ENCODE assay signal across 14 cellular contexts in genomic region chrX:108285918-108286317, GRCh38.
DNase-seq lines count a peak whose midpoint lies in the region; ATAC-seq and TF ChIP-seq lines count a peak whose summit lies in the region.
"Had no signal": no experiment of that assay in that cellular context is flagged by ENCODE, and none has a peak within 500 bp of the region (broad histone marks: within the 10 kb centered on the region; RNA-seq: fewer than 3 reads in every experiment).

No MANE protein-coding gene starts in this region.

- no peak overlapping the region for H3K14ac ChIP-seq in IMR-90 (replicated peaks; ENCODE audit: low read depth, low read length)

- TF ChIP-seq POLR2A in IMR-90 (IDR thresholded peaks at IDR 0.05; ENCODE audit: low read depth, low read length) (no peak), gastroesophageal sphincter (IDR thresholded peaks at IDR 0.05) (no peak)

- dilution Hi-C loops in IMR-90 (cut with HindIII; ENCODE audit: low sequenced_read_pairs, unreplicated experiment), result no loop called here

- H4K5ac ChIP-seq in IMR-90 (ENCODE audit: low read depth, low read length), result no peak overlapping the region; the same call in 1 of the 2 replicates

- H3K56ac ChIP-seq in IMR-90 (ENCODE audit: extremely low read depth, insufficient read depth, low read length), result no peak overlapping the region

- no peak overlapping the region for H2AK9ac ChIP-seq in IMR-90 (replicated peaks; ENCODE audit: low read depth, low read length, poor library complexity)

- no peak overlapping the region for H3K23ac ChIP-seq in IMR-90 (ENCODE audit: low read depth, low read length)

- peak overlapping the region; percentile 37 to 52 for H3K27ac ChIP-seq in right atrium auricular region
- no peak overlapping the region for H3K27ac ChIP-seq in heart right ventricle
- peak overlapping the region; percentile 75; the same call in 1 of the 2 replicates for H3K27ac ChIP-seq in IMR-90 (ENCODE audit: insufficient read depth, low read length)
- H3K27ac ChIP-seq in gastroesophageal sphincter, result peak overlapping the region; percentile 66 to 79 (median 73)
- H3K27ac ChIP-seq: C4-2B, GM23248, HL-60 had no signal

- H3K4me2 ChIP-seq in IMR-90 (ENCODE audit: low read depth, low read length), result no peak overlapping the region

- H2BK15ac ChIP-seq in IMR-90 (ENCODE audit: low read depth, low read length), result no peak overlapping the region

- intact Hi-C loops in heart right ventricle (cut with DNase I), result no loop called here
- intact Hi-C loops in IMR-90 (cut with micrococcal nuclease), result no loop called here

- in situ Hi-C loops in IMR-90 (cut with MboI; ENCODE audit: low sequenced_read_pairs) (no loop called here), ACHN (cut with HindIII; ENCODE audit: low pct_ligation_motif_present, low pct_unique_long_range_greater_than_20kb, low sequenced_read_pairs) (no loop called here)

- ATAC-seq in heart right ventricle (no peak), IMR-90 (ENCODE audit: low read depth) (peak; percentile 69), gastroesophageal sphincter (peak; percentile 70)
- ATAC-seq: HCT116 had no signal

- H2AK5ac ChIP-seq in IMR-90 (ENCODE audit: low read depth, low read length), result no peak overlapping the region

- no peak for TF ChIP-seq RAD21 in IMR-90 (IDR thresholded peaks at IDR 0.05; ENCODE audit: low read length)

- no peak overlapping the region for H4K91ac ChIP-seq in IMR-90 (ENCODE audit: insufficient read depth, low read depth, low read length)

- no peak overlapping the region for H2AFZ ChIP-seq in IMR-90 (replicated peaks; ENCODE audit: low read length, poor library complexity)
- H2AFZ ChIP-seq: GM23248 had no signal

- H3K9me3 ChIP-seq in right atrium auricular region (no peaks in the 10 kb centered on the region), heart right ventricle (no peaks in the 10 kb centered on the region), IMR-90 (ENCODE audit: control insufficient read depth, insufficient read depth, low read length) (no peaks in the 10 kb centered on the region), gastroesophageal sphincter (no peaks in the 10 kb centered on the region), MG63 (no peaks in the 10 kb centered on the region)
- H3K9me3 ChIP-seq: BE2C had no signal

- no TSS peak for BruUV-seq in IMR-90 (replicated peaks; lab: Mats Ljungman, UMichigan)

- TF ChIP-seq CTCF in right atrium auricular region (IDR thresholded peaks at IDR 0.05), result no peak
- no peak for TF ChIP-seq CTCF in heart right ventricle (IDR thresholded peaks at IDR 0.05)
- no peak for TF ChIP-seq CTCF in IMR-90 (conservative IDR thresholded peaks at IDR 0.05; ENCODE audit: low read depth, low read length)
- TF ChIP-seq CTCF in gastroesophageal sphincter (IDR thresholded peaks at IDR 0.05), result no peak

- H3K27me3 ChIP-seq in right atrium auricular region, result no peaks in the 10 kb centered on the region
- peaks cover 0 to 31% (median 0%) of the 10 kb centered on the region in 7 donors for H3K27me3 ChIP-seq in heart right ventricle
- peaks cover 14% of the 10 kb centered on the region for H3K27me3 ChIP-seq in IMR-90 (ENCODE audit: control insufficient read depth, insufficient read depth, low read length)
- H3K27me3 ChIP-seq in gastroesophageal sphincter, result no peaks in the 10 kb centered on the region
- no peaks in the 10 kb centered on the region; the same call in none of the 2 replicates for H3K27me3 ChIP-seq in MG63
- H3K27me3 ChIP-seq: BE2C had no signal

- no peak for TF ChIP-seq EP300 in gastroesophageal sphincter (IDR thresholded peaks at IDR 0.05)

- H3K9ac ChIP-seq in IMR-90 (ENCODE audit: low read depth, low read length), result no peak overlapping the region
- H3K9ac ChIP-seq: GM23248 had no signal

- no peaks in the 10 kb centered on the region for H3K4me1 ChIP-seq in right atrium auricular region
- H3K4me1 ChIP-seq in heart right ventricle, result peaks cover 0 to 8% (median 0%) of the 10 kb centered on the region in 9 donors
- H3K4me1 ChIP-seq in IMR-90 (ENCODE audit: control insufficient read depth, insufficient read depth, low read length), result peaks cover 2% of the 10 kb centered on the region; the same call in 1 of the 2 replicates
- peaks cover 0 to 30% (median 0%) of the 10 kb centered on the region in 3 donors for H3K4me1 ChIP-seq in gastroesophageal sphincter
- H3K4me1 ChIP-seq: BE2C had no signal

- CTCF ChIA-PET in IMR-90 (lab: Yijun Ruan, JAX), result interaction anchor here (0.9 kb wide), 1 partner anchor 13 kb away, joined by 3 read pairs; no protein-coding TSS in a partner anchor

- peak overlapping the region; percentile 3; the same call in 1 of the 2 replicates for H3K4ac ChIP-seq in IMR-90 (ENCODE audit: low read depth, low read length)

- H3K79me1 ChIP-seq in IMR-90 (ENCODE audit: low read depth in 1 of 2, low read length in 2 of 2), result no peaks in the 10 kb centered on the region

- no peak overlapping the region for H2BK5ac ChIP-seq in IMR-90 (ENCODE audit: low read depth, low read length, poor library complexity, severe bottlenecking)

- DNase-seq in right atrium auricular region (ENCODE audit: low spot score), result no peak
- no peak for DNase-seq in heart right ventricle
- peak; percentile 12 for DNase-seq in IMR-90
- no peak for DNase-seq in MG63
- DNase-seq in ACHN, result no peak
- no peak for DNase-seq in HUDEP-2 (lab: John Stamatoyannopoulos, UW; ENCODE audit: unreplicated experiment in 76 of 76)
- DNase-seq: BE2C; CD4-positive, alpha-beta memory T cell; DMS79; GM23248 had no signal

- H4K8ac ChIP-seq in IMR-90 (ENCODE audit: low read depth in 2 of 2, low read length in 2 of 2), result no peak overlapping the region; a peak in 2 of 4 replicates

- no peaks in the 10 kb centered on the region for H4K20me1 ChIP-seq in IMR-90 (ENCODE audit: insufficient read depth, low read length)

- H2BK120ac ChIP-seq in IMR-90 (ENCODE audit: low read depth, low read length), result no peak overlapping the region

- WGBS in heart right ventricle, 2 donors, result 42 to 58% methylated on average over 2 of the region's 2 CpGs
- no CpG with 5 or more reads among the region's 2 CpGs for WGBS in IMR-90 (ENCODE audit: extremely low coverage in 2 of 2, insufficient read length in 1 of 2), 2 experiments
- WGBS in gastroesophageal sphincter (ENCODE audit: low coverage in 1 of 2), 2 donors, result 23 to 24% methylated on average over 2 of the region's 2 CpGs

- H3K36me3 ChIP-seq in right atrium auricular region (no peaks in the 10 kb centered on the region), heart right ventricle (no peaks in the 10 kb centered on the region), IMR-90 (ENCODE audit: control insufficient read depth, insufficient read depth, low read length) (no peaks in the 10 kb centered on the region), gastroesophageal sphincter (no peaks in the 10 kb centered on the region), MG63 (no peaks in the 10 kb centered on the region)
- H3K36me3 ChIP-seq: BE2C had no signal

- H3K4me3 ChIP-seq in right atrium auricular region (no peak overlapping the region), heart right ventricle (no peak overlapping the region), IMR-90 (ENCODE audit: insufficient read depth, low read depth, low read length) (no peak overlapping the region), gastroesophageal sphincter (no peak overlapping the region), MG63 (no peak overlapping the region)
- H3K4me3 ChIP-seq: GM23248 had no signal

- peak overlapping the region; percentile 33; the same call in 1 of the 2 replicates for H3K18ac ChIP-seq in IMR-90 (ENCODE audit: low read depth, low read length)

- H2BK20ac ChIP-seq in IMR-90 (ENCODE audit: low read depth, low read length), result 0 out of 2 replicates have a peak overlapping the region, but pooled peaks have one; percentile 47

- POLR2A ChIA-PET in IMR-90 (lab: Charles Lee; ENCODE audit: unreplicated experiment), result interaction anchor here (0.9 kb wide), 1 partner anchor 15 kb away, joined by 3 read pairs; no protein-coding TSS in a partner anchor

- H3K9me1 ChIP-seq in IMR-90 (ENCODE audit: insufficient read depth, low read length), result no peaks in the 10 kb centered on the region

TF ChIP-seq in IMR-90, 13 proteins besides CTCF, POLR2A, EP300 and RAD21:
- TF ChIP-seq BHLHE40 (IDR thresholded peaks at IDR 0.05; ENCODE audit: low read depth, low read length), result no peak
- no peak for TF ChIP-seq MXI1 (IDR thresholded peaks at IDR 0.05; ENCODE audit: borderline replicate concordance, low read depth, low read length)
- TF ChIP-seq CEBPB (IDR thresholded peaks at IDR 0.05; ENCODE audit: low read depth, low read length), result no peak
- no peak for TF ChIP-seq RFX5 (IDR thresholded peaks at IDR 0.05; ENCODE audit: low read depth, low read length)
- TF ChIP-seq ELK1 (IDR thresholded peaks at IDR 0.05; ENCODE audit: borderline replicate concordance, low read depth, low read length), result no peak
- no peak for TF ChIP-seq MAFK (IDR thresholded peaks at IDR 0.05; ENCODE audit: low read depth, low read length)
- TF ChIP-seq SMC3 (IDR thresholded peaks at IDR 0.05; ENCODE audit: low read depth, low read length), result no peak
- TF ChIP-seq USF2 (IDR thresholded peaks at IDR 0.05; ENCODE audit: low read depth, low read length), result no peak
- TF ChIP-seq MAZ (IDR thresholded peaks at IDR 0.05; ENCODE audit: borderline replicate concordance, low read depth, low read length), result no peak
- TF ChIP-seq FOS (IDR thresholded peaks at IDR 0.05; ENCODE audit: low read depth, low read length), result no peak
- TF ChIP-seq CHD1 (IDR thresholded peaks at IDR 0.05; ENCODE audit: low read depth, low read length), result no peak
- TF ChIP-seq RCOR1 (IDR thresholded peaks at IDR 0.05; ENCODE audit: insufficient replicate concordance, low read length), result no peak
- TF ChIP-seq NFE2L2 (IDR thresholded peaks at IDR 0.05; ENCODE audit: low read depth, low read length), result no peak
TF ChIP-seq in IMR-90: peak in this region for 0.

Comparison
In these comparisons a context has a peak if more than half of its experiments do, and no peak if none do; other contexts are left out.
1. H3K27ac ChIP-seq: peak in right atrium auricular region (2 of 2), IMR-90 (single experiment) and gastroesophageal sphincter (4 of 4); none in heart right ventricle (0 of 10).
2. ATAC-seq: peak in IMR-90 (single experiment) and gastroesophageal sphincter (single experiment); none in heart right ventricle (0 of 8).